12 cellular contexts compared by ENCODE assay signal in the genomic region with DNA sequence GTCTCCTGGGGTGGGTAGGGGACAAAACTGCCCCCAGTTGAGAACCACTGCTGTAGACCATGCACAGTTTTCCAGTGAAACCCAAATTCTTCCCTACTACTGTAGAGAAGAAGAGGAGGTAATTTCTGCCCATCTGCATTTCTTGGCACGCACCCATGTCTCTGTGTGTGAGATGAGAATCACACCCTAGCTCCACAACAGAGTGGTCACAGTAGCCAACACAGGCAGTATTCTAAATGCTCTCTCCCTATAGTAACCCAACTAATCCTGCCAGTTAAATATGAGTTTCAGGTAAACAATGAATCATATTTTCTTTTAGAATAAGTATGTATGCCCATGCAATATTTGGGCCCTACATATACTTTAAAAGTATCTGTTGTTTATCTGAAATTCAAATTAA. TPM values are rescaled to one million over a fixed set of nuclear protein-coding genes. Genes with fewer than 3 reads are reported as not detected.
DNase-seq lines count a peak whose midpoint lies in the region; ATAC-seq and TF ChIP-seq lines count a peak whose summit lies in the region.
"Had no signal": no experiment of that assay in that cellular context is flagged by ENCODE, and none has a peak within 500 bp of the region (broad histone marks: within the 10 kb centered on the region; RNA-seq: fewer than 3 reads in every experiment).

No MANE protein-coding gene starts in this region.

- no peaks in the 10 kb centered on the region for H3K36me3 Mint-ChIP-seq in IgD-negative memory B cell
- H3K36me3 Mint-ChIP-seq in naive B cell: no peaks in the 10 kb centered on the region

- DNase-seq in NCI-H1092 treated with DMSO at 0.1 percent for 48 hours (lab: John Stamatoyannopoulos, UW): peak; percentile 55
- no peak for DNase-seq in NCI-H1092 (lab: John Stamatoyannopoulos, UW)
- peak; percentile 57 to 63 for DNase-seq in cardiac fibroblast (ENCODE audit: low read depth in 2 of 2)
- no peak for DNase-seq in naive B cell
- DNase-seq: activated gamma-delta T cell, NCI-H526 had no signal

- H3K9me3 Mint-ChIP-seq in IgD-negative memory B cell (no peaks in the 10 kb centered on the region), naive B cell (no peaks in the 10 kb centered on the region)

- H3K27me3 Mint-ChIP-seq in IgD-negative memory B cell (no peaks in the 10 kb centered on the region), naive B cell (peaks cover 0 to 20% (median 5%) of the 10 kb centered on the region in 3 donors)

- no peak for TF ChIP-seq CTCF in cardiac fibroblast (IDR thresholded peaks at IDR 0.05; ENCODE audit: low read depth, low read length)

- H3K4me3 Mint-ChIP-seq in IgD-negative memory B cell: peak overlapping the region; percentile 77 to 92 (median 87)
- peak overlapping the region; percentile 59 to 89 (median 81) for H3K4me3 Mint-ChIP-seq in naive B cell

- H3K4me1 Mint-ChIP-seq in IgD-negative memory B cell: peaks cover 31 to 43% (median 40%) of the 10 kb centered on the region in 3 donors
- H3K4me1 Mint-ChIP-seq in naive B cell: peaks cover 29 to 46% (median 31%) of the 10 kb centered on the region in 3 donors

- ATAC-seq in naive B cell (ENCODE audit: low read depth in 2 of 2): no peak
- ATAC-seq in HG03565 (IDR thresholded peaks at IDR 0.05; ENCODE audit: unreplicated experiment): no peak
- ATAC-seq in HG02610 (IDR thresholded peaks at IDR 0.05; ENCODE audit: unreplicated experiment): no peak
- ATAC-seq in esophagus mucosa: no peak
- ATAC-seq: left lobe of liver had no signal

- no peak overlapping the region for H3K4me3 ChIP-seq in cardiac fibroblast (replicated peaks in 1 of 2; ENCODE audit: low read depth in 2 of 2, low read length in 2 of 2)

- H3K27ac Mint-ChIP-seq in IgD-negative memory B cell (peak overlapping the region; percentile 15 to 86 (median 30)), naive B cell (no peak overlapping the region)

RNA-seq across cellular contexts. Expression of a gene that starts 1.2 kb away (rescaled TPM):
- polyA plus RNA-seq in IgD-negative memory B cell: 140 TPM
- polyA plus RNA-seq in naive B cell (ENCODE audit: low read depth in 6 of 6): 10 to 100 TPM; 21.2 to 35.1 (median 26.2) TPM
- 171 TPM for total RNA-seq in esophagus mucosa

RNA-seq across cellular contexts. Expression of a gene that starts 45.7 kb away (rescaled TPM):
- polyA plus RNA-seq in IgD-negative memory B cell (not detected), naive B cell (ENCODE audit: low read depth in 6 of 6) (not detected)
- 1.2 TPM for total RNA-seq in esophagus mucosa
- total RNA-seq: epithelial cell of proximal tubule had no signal

Comparison
In these comparisons a context has a peak if more than half of its experiments do, and no peak if none do; other contexts are left out.
1. DNase-seq: peak in NCI-H1092 treated with DMSO at 0.1 percent for 48 hours (single experiment) and cardiac fibroblast (2 of 2); none in NCI-H1092 (single experiment) and naive B cell (single experiment).
2. H3K27ac Mint-ChIP-seq: peak in IgD-negative memory B cell (3 of 3); none in naive B cell (0 of 6).